In genomic region chr15:41891946-41892345, GRCh38 we compare ENCODE assay signal across 11 cellular contexts. TPM values are rescaled to one million over a fixed set of nuclear protein-coding genes. Genes with fewer than 3 reads are reported as not detected.
DNase-seq lines count a peak whose midpoint lies in the region; ATAC-seq and TF ChIP-seq lines count a peak whose summit lies in the region.
"Had no signal": no experiment of that assay in that cellular context is flagged by ENCODE, and none has a peak within 500 bp of the region (broad histone marks: within the 10 kb centered on the region; RNA-seq: fewer than 3 reads in every experiment).

No MANE protein-coding gene starts in this region.

- peaks cover 58% of the 10 kb centered on the region for H3K4me1 Mint-ChIP-seq in CD4-positive, alpha-beta T cell (ENCODE audit: low read depth)
- H3K4me1 Mint-ChIP-seq in mesothelial cell of epicardium, result peaks cover 19% of the 10 kb centered on the region

- CTCF ChIA-PET in CD4-positive, alpha-beta T cell (lab: Charles Lee), result interaction anchor here (2.5 kb wide), 1 partner anchor 13 kb away, joined by 15 read pairs; no protein-coding TSS in a partner anchor

- WGBS in smooth muscle cell (ENCODE audit: low lambda C conversion rate), result 81% methylated on average over 3 of the region's 3 CpGs

- POLR2A ChIA-PET in CD4-positive, alpha-beta T cell (lab: Charles Lee), result interaction anchor here (0.5 to 4.1 kb wide), 7 partner anchors 22 to 478 kb away, joined by 3 to 17 read pairs (median 8); partner anchors contain the start of genes EHD4 and MAPKBP1

- no peak for TF ChIP-seq CTCF in CD4-positive, alpha-beta T cell (IDR thresholded peaks at IDR 0.05)
- TF ChIP-seq CTCF in mesothelial cell of epicardium (IDR thresholded peaks at IDR 0.05; ENCODE audit: unreplicated experiment), result no peak
- no peak for TF ChIP-seq CTCF in smooth muscle cell (IDR thresholded peaks at IDR 0.05; ENCODE audit: borderline replicate concordance, insufficient read depth, poor library complexity, severe bottlenecking)

- H2AFZ ChIP-seq in smooth muscle cell (ENCODE audit: low read depth), result no peak overlapping the region
- H2AFZ ChIP-seq: PC-9 had no signal

- H3K27ac Mint-ChIP-seq in CD4-positive, alpha-beta T cell, result peak overlapping the region; percentile 100
- no peak overlapping the region for H3K27ac Mint-ChIP-seq in mesothelial cell of epicardium

- no peaks in the 10 kb centered on the region for H3K27me3 Mint-ChIP-seq in CD4-positive, alpha-beta T cell
- no peaks in the 10 kb centered on the region for H3K27me3 Mint-ChIP-seq in mesothelial cell of epicardium (ENCODE audit: low read depth)

- peaks cover 7% of the 10 kb centered on the region for H3K36me3 Mint-ChIP-seq in CD4-positive, alpha-beta T cell (ENCODE audit: low read depth)
- no peaks in the 10 kb centered on the region for H3K36me3 Mint-ChIP-seq in mesothelial cell of epicardium

- DNase-seq in CD4-positive, alpha-beta T cell, result no peak
- peak; percentile 60 for DNase-seq in DMS79 treated with DMSO at 0.1 percent for 48 hours (lab: John Stamatoyannopoulos, UW)
- peak; percentile 84 for DNase-seq in NCI-H345 treated with DMSO at 0.1 percent for 48 hours (lab: John Stamatoyannopoulos, UW; ENCODE audit: unreplicated experiment)
- no peak for DNase-seq in left lobe of liver (ENCODE audit: low spot score)
- DNase-seq in activated effector memory CD4-positive, alpha-beta T cell treated with anti-CD3 and anti-CD28 coated beads, Interleukin-2, amount 50 U/mL, for 16 hours, result no peak
- no peak for DNase-seq in mesothelial cell of epicardium (ENCODE audit: low spot score in 2 of 2, unreplicated experiment in 2 of 2)
- no peak for DNase-seq in smooth muscle cell (lab: John Stamatoyannopoulos, UW; ENCODE audit: unreplicated experiment)
- no peak for DNase-seq in islet precursor cell
- DNase-seq: cortex of kidney, PC-9 had no signal

- H3K27ac ChIP-seq in CD4-positive, alpha-beta T cell (ENCODE audit: low read depth, low read length), result no peak overlapping the region
- H3K27ac ChIP-seq in smooth muscle cell (ENCODE audit: low read depth), result no peak overlapping the region
- H3K27ac ChIP-seq: HL-60, PC-9 had no signal

- no peaks in the 10 kb centered on the region for H3K36me3 ChIP-seq in smooth muscle cell (ENCODE audit: low read depth)

- H3K4me3 ChIP-seq in smooth muscle cell, result no peak overlapping the region
- H3K4me3 ChIP-seq: PC-9 had no signal

- H3K9me3 Mint-ChIP-seq in CD4-positive, alpha-beta T cell, result no peaks in the 10 kb centered on the region
- H3K9me3 Mint-ChIP-seq in mesothelial cell of epicardium, result no peaks in the 10 kb centered on the region

- H3K79me2 ChIP-seq in smooth muscle cell (ENCODE audit: low read depth), result no peaks in the 10 kb centered on the region

- no peak for ATAC-seq in CD4-positive, alpha-beta T cell (ENCODE audit: poor library complexity)
- peak; percentile 2 for ATAC-seq in left lobe of liver

- H4K20me1 ChIP-seq in smooth muscle cell (ENCODE audit: low read depth), result no peaks in the 10 kb centered on the region

- intact Hi-C loops in CD4-positive, alpha-beta T cell (cut with DNase I, micrococcal nuclease), result no loop called here

- peaks cover 11% of the 10 kb centered on the region for H3K4me1 ChIP-seq in smooth muscle cell (ENCODE audit: low read depth)

- H3K9me3 ChIP-seq in CD4-positive, alpha-beta T cell (ENCODE audit: control insufficient read depth, low read length), result no peaks in the 10 kb centered on the region
- no peaks in the 10 kb centered on the region for H3K9me3 ChIP-seq in smooth muscle cell (replicated peaks; ENCODE audit: low read depth)

- H3K27me3 ChIP-seq in CD4-positive, alpha-beta T cell (ENCODE audit: control insufficient read depth, insufficient read depth, low read length), result no peaks in the 10 kb centered on the region
- no peaks in the 10 kb centered on the region for H3K27me3 ChIP-seq in smooth muscle cell (ENCODE audit: low read depth)

- no peaks in the 10 kb centered on the region for H3F3A ChIP-seq in smooth muscle cell (ENCODE audit: low read depth)

- no peak overlapping the region for H3K4me2 ChIP-seq in smooth muscle cell
- H3K4me2 ChIP-seq: PC-9 had no signal

- H3K4me3 Mint-ChIP-seq in CD4-positive, alpha-beta T cell, result no peak overlapping the region
- no peak overlapping the region for H3K4me3 Mint-ChIP-seq in mesothelial cell of epicardium

- no peak overlapping the region for H3K9ac ChIP-seq in smooth muscle cell (ENCODE audit: low read depth)

RNA-seq across cellular contexts. Expression of gene SPTBN5, which starts 1.9 kb away (rescaled TPM):
- total RNA-seq in CD4-positive, alpha-beta T cell, result 1 to 10 TPM; 2.2 to 2.3 TPM
- total RNA-seq in left lobe of liver (3.5 TPM), mesothelial cell of epicardium (2.1 to 2.7 TPM (median 2.3 TPM) in 3 replicates), smooth muscle cell (0.04 and 0.13 TPM in 2 replicates)
- 0.08 and 1.1 TPM in 2 replicates for polyA plus RNA-seq in smooth muscle cell

RNA-seq across cellular contexts. Expression of gene PLA2G4B, which starts 53.3 kb away (rescaled TPM):
- 10 to 100 TPM; 33.7 to 34.6 TPM for total RNA-seq in CD4-positive, alpha-beta T cell
- total RNA-seq in left lobe of liver, result 5.9 TPM
- total RNA-seq in mesothelial cell of epicardium, result 10.6 to 11.4 TPM (median 11.2 TPM) in 3 replicates
- 0.85 and 4.2 TPM in 2 replicates for total RNA-seq in smooth muscle cell
- 2.2 and 9.5 TPM in 2 replicates for polyA plus RNA-seq in smooth muscle cell

Comparison
In these comparisons a context has a peak if more than half of its experiments do, and no peak if none do; other contexts are left out.
1. DNase-seq: peak in DMS79 treated with DMSO at 0.1 percent for 48 hours (single experiment) and NCI-H345 treated with DMSO at 0.1 percent for 48 hours (single experiment); none in CD4-positive, alpha-beta T cell (0 of 10), left lobe of liver (single experiment), activated effector memory CD4-positive, alpha-beta T cell treated with anti-CD3 and anti-CD28 coated beads, Interleukin-2, amount 50 U/mL, for 16 hours (single experiment), mesothelial cell of epicardium (0 of 2), smooth muscle cell (single experiment) and islet precursor cell (single experiment).